In the genomic region with DNA sequence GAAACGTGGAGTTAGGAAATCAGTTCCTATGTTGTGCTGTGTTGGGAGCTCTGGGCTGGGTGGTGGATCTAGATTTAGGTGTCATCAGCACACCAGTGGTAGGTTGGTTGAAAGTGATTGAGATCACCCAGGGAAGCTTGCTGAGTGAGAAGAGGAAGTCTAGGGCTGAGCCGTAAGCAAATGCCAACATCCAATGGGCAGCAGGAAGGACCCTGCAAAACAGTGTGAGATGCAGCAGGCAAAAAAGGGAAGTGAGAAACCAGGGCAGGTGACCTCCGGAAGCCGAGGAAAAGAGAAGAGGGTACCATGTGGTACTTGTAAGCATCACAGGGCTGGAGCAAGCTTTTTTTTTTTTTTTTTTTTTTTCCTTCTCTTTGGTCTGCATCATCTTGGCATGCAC, we compare ENCODE assay signal across 9 cellular contexts. TPM values are rescaled to one million over a fixed set of nuclear protein-coding genes. Genes with fewer than 3 reads are reported as not detected.
DNase-seq lines count a peak whose midpoint lies in the region; ATAC-seq and TF ChIP-seq lines count a peak whose summit lies in the region.
"Had no signal": no experiment of that assay in that cellular context is flagged by ENCODE, and none has a peak within 500 bp of the region (broad histone marks: within the 10 kb centered on the region; RNA-seq: fewer than 3 reads in every experiment).

No MANE protein-coding gene starts in this region.

- H3K4me1 ChIP-seq in OCI-LY3 (ENCODE audit: low read length) (peaks cover 44% of the 10 kb centered on the region), lower lobe of right lung (peaks cover 17% of the 10 kb centered on the region)
- H3K4me1 ChIP-seq: breast epithelium had no signal

- H3K36me3 ChIP-seq in OCI-LY3 (replicated peaks; ENCODE audit: low read depth, low read length): no peaks in the 10 kb centered on the region
- no peaks in the 10 kb centered on the region for H3K36me3 ChIP-seq in lower lobe of right lung
- no peaks in the 10 kb centered on the region for H3K36me3 ChIP-seq in MG63
- H3K36me3 ChIP-seq: breast epithelium had no signal

- no peaks in the 10 kb centered on the region for H3K9me3 ChIP-seq in OCI-LY3 (ENCODE audit: insufficient read depth, low read length)
- H3K9me3 ChIP-seq in lower lobe of right lung: no peaks in the 10 kb centered on the region
- H3K9me3 ChIP-seq in MG63: no peaks in the 10 kb centered on the region
- H3K9me3 ChIP-seq: breast epithelium had no signal

- H3K4me2 ChIP-seq in OCI-LY3 (ENCODE audit: low read length): peak overlapping the region; percentile 70

- H3K4me3 ChIP-seq in OCI-LY3 (ENCODE audit: low read length): peak overlapping the region; percentile 20; the same call in 1 of the 2 replicates
- H3K4me3 ChIP-seq in lower lobe of right lung: no peak overlapping the region
- no peak overlapping the region for H3K4me3 ChIP-seq in MG63
- H3K4me3 ChIP-seq: breast epithelium had no signal

- no peaks in the 10 kb centered on the region for H4K20me1 ChIP-seq in OCI-LY3 (ENCODE audit: insufficient read depth, low read length)

- DNase-seq in lower lobe of right lung (peak; percentile 74), HPDE6-E6E7 (ENCODE audit: extremely low spot score) (no peak), MG63 (no peak), NCI-H2227 (lab: John Stamatoyannopoulos, UW; ENCODE audit: unreplicated experiment) (no peak), HT-29 (ENCODE audit: low spot score) (no peak)

- H2AFZ ChIP-seq in OCI-LY3 (ENCODE audit: low read depth, low read length): no peak overlapping the region

- no peaks in the 10 kb centered on the region for H3K27me3 ChIP-seq in OCI-LY3 (ENCODE audit: low read depth, low read length)
- H3K27me3 ChIP-seq in lower lobe of right lung (ENCODE audit: low read depth): no peaks in the 10 kb centered on the region
- no peaks in the 10 kb centered on the region for H3K27me3 ChIP-seq in MG63
- H3K27me3 ChIP-seq: breast epithelium had no signal

- no peak for TF ChIP-seq CTCF in OCI-LY3 (IDR thresholded peaks at IDR 0.05; ENCODE audit: low read depth, low read length)
- TF ChIP-seq CTCF in lower lobe of right lung (IDR thresholded peaks at IDR 0.05): no peak

- peak overlapping the region; percentile 49; the same call in 1 of the 2 replicates for H3K9ac ChIP-seq in OCI-LY3 (ENCODE audit: low read length)

- intact Hi-C loops in lower lobe of right lung (cut with DNase I): no loop called here

- no peaks in the 10 kb centered on the region for H3K79me2 ChIP-seq in OCI-LY3 (ENCODE audit: low read length)

- ATAC-seq in GM18867 (IDR thresholded peaks at IDR 0.05; ENCODE audit: unreplicated experiment) (peak; percentile 88), HG02840 (IDR thresholded peaks at IDR 0.05; ENCODE audit: low FRiP score, unreplicated experiment) (peak; percentile 76), lower lobe of right lung (peak; percentile 75 to 83)

- H3K27ac ChIP-seq in OCI-LY3 (ENCODE audit: low read length) (peak overlapping the region; percentile 84), lower lobe of right lung (no peak overlapping the region)
- H3K27ac ChIP-seq: breast epithelium had no signal

RNA-seq across cellular contexts. Expression of a gene that starts 15.9 kb away (rescaled TPM):
- 150 TPM for total RNA-seq in lower lobe of right lung
- 116 and 146 TPM in 2 replicates for total RNA-seq in MG63 (2014; rRNA removed; shearing (Covaris generic); ENCODE audit: low replicate concordance)
- 186 and 190 TPM in 2 replicates for total RNA-seq in HT-29 (2014; rRNA removed; shearing (Covaris generic))

RNA-seq across cellular contexts. Expression of a gene that starts 45.1 kb away (rescaled TPM):
- total RNA-seq in lower lobe of right lung: 28.1 TPM
- 59.9 and 81.0 TPM in 2 replicates for total RNA-seq in MG63 (2014; rRNA removed; shearing (Covaris generic); ENCODE audit: low replicate concordance)
- total RNA-seq in HT-29 (2014; rRNA removed; shearing (Covaris generic)): 58.0 and 63.5 TPM in 2 replicates

RNA-seq across cellular contexts. Expression of a gene that starts 49.8 kb away (rescaled TPM):
- total RNA-seq in lower lobe of right lung: 298 TPM
- total RNA-seq in MG63 (2014; rRNA removed; shearing (Covaris generic); ENCODE audit: low replicate concordance): 344 and 476 TPM in 2 replicates
- total RNA-seq in HT-29 (2014; rRNA removed; shearing (Covaris generic)): 289 and 305 TPM in 2 replicates
